In genomic region chrX:40468033-40468979, GRCh38 we compare ENCODE assay signal across 8 cellular contexts.
DNase-seq lines count a peak whose midpoint lies in the region; ATAC-seq, FAIRE-seq and TF ChIP-seq lines count a peak whose summit lies in the region.

No MANE protein-coding gene starts in this region.

- TF ChIP-seq CTCF in lower lobe of right lung (IDR thresholded peaks at IDR 0.05): peak; percentile 32

- ATAC-seq in lower lobe of right lung (peak; percentile 90 to 92), GM21528 (IDR thresholded peaks at IDR 0.05; ENCODE audit: low FRiP score, unreplicated experiment) (no peak)

- H3K4me1 ChIP-seq in lower lobe of right lung: peaks cover 10% of the 10 kb centered on the region

- no peaks in the 10 kb centered on the region for H3K9me3 ChIP-seq in lower lobe of right lung

- H3K36me3 ChIP-seq in lower lobe of right lung: no peaks in the 10 kb centered on the region

- FAIRE-seq in H54 (lab: Jason Lieb, UNC): no peak
- FAIRE-seq in colon (lab: Jason Lieb, UNC): peak; percentile 97

- TF ChIP-seq POLR2A in H54 (IDR thresholded peaks at IDR 0.05; ENCODE audit: low read depth, low read length): no peak

- intact Hi-C loops in lower lobe of right lung (cut with DNase I): no loop called here

- H3K4me3 ChIP-seq in lower lobe of right lung: no peak overlapping the region

- H3K27ac ChIP-seq in lower lobe of right lung: no peak overlapping the region

- no peaks in the 10 kb centered on the region for H3K27me3 ChIP-seq in lower lobe of right lung (ENCODE audit: low read depth)

- DNase-seq in ELR (ENCODE audit: low read depth) (peak; percentile 40), H54 (ENCODE audit: insufficient read length, low spot score) (peak; percentile 18), NCI-H1436 (lab: John Stamatoyannopoulos, UW) (peak; percentile 25), SW480 (ENCODE audit: low spot score) (peak; percentile 90), lower lobe of right lung (peak; percentile 58), stromal cell of bone marrow (ENCODE audit: low read depth) (peak; percentile 28)

Comparison
In these comparisons a context has a peak if more than half of its experiments do, and no peak if none do; other contexts are left out.
1. DNase-seq: peak in every context shown above with its lines; median percentile 90 in SW480; 58 in lower lobe of right lung; 40 in ELR; 28 in stromal cell of bone marrow; 25 in NCI-H1436; 18 in H54.